In the genomic region with DNA sequence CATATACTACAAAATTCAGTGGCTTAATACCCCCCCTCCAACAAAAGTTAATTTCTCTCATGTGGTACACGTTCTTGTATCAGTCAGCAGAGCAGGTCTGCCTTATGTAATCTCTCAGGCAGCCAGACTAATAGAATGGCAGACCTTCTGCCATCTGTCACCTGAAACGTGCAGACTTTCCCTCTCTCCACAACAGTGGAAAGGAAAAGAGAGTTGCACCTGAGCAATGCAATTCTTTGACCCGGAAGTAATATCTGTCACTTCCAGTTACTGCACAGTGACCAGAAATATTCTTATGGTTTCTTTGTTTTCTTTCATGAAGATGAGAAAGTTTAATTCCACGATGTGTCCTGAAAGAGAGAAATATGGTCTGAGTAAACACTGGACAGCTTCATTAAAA, we compare ENCODE assay signal across 16 cellular contexts.
"Had no signal": no experiment of that assay in that cellular context is flagged by ENCODE, and none has a peak within 500 bp of the region (broad histone marks: within the 10 kb centered on the region; RNA-seq: fewer than 3 reads in every experiment).

No MANE protein-coding gene starts in this region.

- H3K9me3 ChIP-seq: esophagus squamous epithelium, lower lobe of right lung, ovary, spleen, thoracic aorta, upper lobe of left lung had no signal

- H3K4me3 ChIP-seq: esophagus squamous epithelium, hepatocyte, lower lobe of right lung, ovary, spleen, thoracic aorta, upper lobe of left lung had no signal

- H3K36me3 ChIP-seq: esophagus squamous epithelium, lower lobe of right lung, ovary, spleen, thoracic aorta, upper lobe of left lung had no signal

- DNase-seq: activated CD4-positive, alpha-beta memory T cell treated with anti-CD3 and anti-CD28 coated beads for 36 hours; activated CD4-positive, alpha-beta T cell treated with anti-CD3 and anti-CD28 coated beads for 36 hours; activated naive CD8-positive, alpha-beta T cell treated with anti-CD3 and anti-CD28 coated beads for 36 hours; amniotic stem cell; effector memory CD8-positive, alpha-beta T cell; esophagus squamous epithelium; islet precursor cell; lower lobe of right lung; naive thymus-derived CD8-positive, alpha-beta T cell; ovary; spleen; stimulated activated CD4-positive, alpha-beta T cell treated with anti-CD3 and anti-CD28 coated beads, Interleukin-4, amount 100 ng/mL, for 4 hours; T-helper 2 cell; upper lobe of left lung had no signal

- H3K27me3 ChIP-seq: esophagus squamous epithelium, hepatocyte, ovary, spleen, upper lobe of left lung had no signal

- H3K27ac ChIP-seq: esophagus squamous epithelium, hepatocyte, lower lobe of right lung, ovary, spleen, thoracic aorta, upper lobe of left lung had no signal

- H3K4me1 ChIP-seq: esophagus squamous epithelium, lower lobe of right lung, spleen, upper lobe of left lung had no signal
